Comparison of ENCODE assay signal across 1 cellular context in the genomic region with DNA sequence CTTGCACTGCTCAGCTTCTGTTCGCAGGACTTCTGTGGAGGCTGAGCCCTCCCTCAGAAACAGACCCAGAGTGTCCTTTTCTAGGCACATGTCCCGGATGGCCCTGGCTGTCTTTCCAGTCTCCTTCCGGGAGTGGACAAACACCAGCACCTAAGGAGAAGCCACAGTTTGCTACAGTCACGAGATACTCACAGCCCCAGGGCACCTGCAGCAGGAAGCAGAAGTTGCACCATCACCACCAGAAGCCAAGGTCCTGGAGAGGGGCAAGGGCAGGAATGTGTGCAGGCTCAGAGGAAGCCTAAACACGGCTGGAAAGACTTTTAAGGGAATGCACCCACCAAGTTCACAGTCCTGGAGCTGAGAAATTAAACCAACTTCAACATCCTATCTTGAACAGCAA.
A peak's percentile ranks its signal among the peaks of the same experiment; 100 is the strongest.
TF ChIP-seq lines count a peak whose summit lies in the region.

No MANE protein-coding gene starts in this region.

TF ChIP-seq in HepG2, 621 proteins besides CTCF, POLR2A, EP300 and RAD21:
- TF ChIP-seq BORCS8-MEF2B (CRISPR knock-in tag; IDR thresholded peaks at IDR 0.05) (0 out of 2 replicates have a peak, but pooled peaks have one; percentile 24), ZNF24 (IDR thresholded peaks at IDR 0.05) (no peak), POLR2G (IDR thresholded peaks at IDR 0.05; ENCODE audit: low read depth, low read length) (0 out of 2 replicates have a peak, but pooled peaks have one; percentile 31)
